In the genomic region with DNA sequence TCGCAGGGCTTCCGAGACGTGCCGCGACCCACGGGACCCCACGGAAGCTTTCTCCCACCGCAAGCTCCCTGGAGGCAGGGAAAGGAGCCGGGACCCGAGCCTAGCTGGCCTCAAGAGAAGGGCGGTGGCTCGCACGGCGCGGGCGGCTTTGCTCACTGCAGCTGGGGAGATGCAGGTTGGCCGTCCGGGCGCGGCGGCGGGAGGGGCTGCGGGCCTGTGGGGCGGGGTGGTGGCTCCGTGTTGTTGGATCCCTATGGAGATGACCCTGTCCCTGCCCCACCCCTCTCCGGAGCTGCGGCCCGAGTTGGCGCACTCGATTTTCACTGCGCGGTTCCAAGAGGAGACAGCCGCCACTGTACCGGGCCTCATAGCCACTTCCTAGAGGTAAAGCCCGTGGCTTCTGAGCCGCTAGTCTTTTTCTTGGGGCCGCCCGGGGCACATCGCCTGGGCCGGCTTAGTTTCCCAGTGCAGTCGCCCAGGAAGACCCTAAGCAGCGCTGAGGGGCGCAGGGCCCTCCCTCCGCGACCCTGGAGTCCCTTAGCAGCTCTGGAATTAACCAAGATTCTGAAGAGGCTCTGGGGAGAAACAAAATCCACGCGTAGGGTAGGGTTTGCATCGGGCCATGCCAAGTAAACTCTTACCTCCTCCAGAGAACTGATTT, we compare ENCODE assay signal across 11 cellular contexts. TPM values are rescaled to one million over a fixed set of nuclear protein-coding genes. Genes with fewer than 3 reads are reported as not detected.
DNase-seq lines count a peak whose midpoint lies in the region; ATAC-seq, FAIRE-seq and TF ChIP-seq lines count a peak whose summit lies in the region.
"Had no signal": no experiment of that assay in that cellular context is flagged by ENCODE, and none has a peak within 500 bp of the region (broad histone marks: within the 10 kb centered on the region; RNA-seq: fewer than 3 reads in every experiment).

Gene ECT2L (plus strand): TSS at position 279 of the 661 bp plus-strand sequence. CDS start 17,188 bp downstream, outside the sequence.

- no peaks in the 10 kb centered on the region for H3K36me3 ChIP-seq in HUES48 (ENCODE audit: control insufficient read depth, insufficient read depth, low read length)
- H3K36me3 ChIP-seq in kidney (ENCODE audit: control insufficient read depth in 1 of 2, insufficient read depth in 2 of 2, low read length in 2 of 2): peaks cover 0 to 3% of the 10 kb centered on the region in 2 donors
- H3K36me3 ChIP-seq: SJCRH30 had no signal

- ATAC-seq in stimulated activated effector memory CD8-positive, alpha-beta T cell treated with anti-CD3 and anti-CD28 coated beads, Interleukin-12 subunit alpha, Interleukin-12 subunit beta, amount 100 ng/mL, for 72 hours: peak; percentile 70
- ATAC-seq in HG02970 (IDR thresholded peaks at IDR 0.05; ENCODE audit: low FRiP score, unreplicated experiment): no peak

- no peaks in the 10 kb centered on the region for H3K9me3 Mint-ChIP-seq in stimulated activated effector memory CD8-positive, alpha-beta T cell treated with anti-CD3 and anti-CD28 coated beads, Interleukin-12 subunit alpha, Interleukin-12 subunit beta, amount 100 ng/mL, for 72 hours
- H3K9me3 Mint-ChIP-seq: stimulated activated naive CD8-positive, alpha-beta T cell treated with anti-CD3 and anti-CD28 coated beads, Interleukin-15, Interleukin-2, amounts not matched to agents 100 ng/mL and 50 ng/mL, for 24 hours had no signal

- FAIRE-seq in kidney (lab: Jason Lieb, UNC): no peak
- FAIRE-seq: colon had no signal

- no peak within 1 kb of the TSS for H3K27ac Mint-ChIP-seq in stimulated activated effector memory CD8-positive, alpha-beta T cell treated with anti-CD3 and anti-CD28 coated beads, Interleukin-12 subunit alpha, Interleukin-12 subunit beta, amount 100 ng/mL, for 72 hours
- H3K27ac Mint-ChIP-seq: stimulated activated naive CD8-positive, alpha-beta T cell treated with anti-CD3 and anti-CD28 coated beads, Interleukin-15, Interleukin-2, amounts not matched to agents 100 ng/mL and 50 ng/mL, for 24 hours had no signal

- in situ Hi-C loops in KBM-7 (cut with MboI; ENCODE audit: low pct_unique_long_range_greater_than_20kb, low sequenced_read_pairs): no loop called here

- H3K4me3 ChIP-seq in HUES48 (ENCODE audit: low read depth, low read length): peak within 1 kb of the TSS; percentile 61
- peak within 1 kb of the TSS; percentile 56 for H3K4me3 ChIP-seq in choroid plexus epithelial cell (ENCODE audit: low read depth, low read length)
- peak within 1 kb of the TSS in 1 of 2 donors; percentile 38 for H3K4me3 ChIP-seq in kidney (ENCODE audit: low read length in 2 of 2)
- H3K4me3 ChIP-seq: SJCRH30 had no signal

- DNase-seq in choroid plexus epithelial cell (ENCODE audit: low read depth) (peak; percentile 64), kidney (peak; percentile 91), KBM-7 (no peak), NCI-H1092 (lab: John Stamatoyannopoulos, UW) (no peak)
- no peak for DNase-seq in stimulated activated effector memory CD8-positive, alpha-beta T cell treated with anti-CD3 and anti-CD28 coated beads, Interleukin-12 subunit alpha, Interleukin-12 subunit beta, amount 100 ng/mL, for 72 hours (ENCODE audit: low spot score in 2 of 2)
- DNase-seq in NK-92 treated with Interleukin-12 subunit alpha and Interleukin-12 subunit beta, amount 100 ng/mL, for 24 hours (lab: John Stamatoyannopoulos, UW): no peak
- DNase-seq: SJCRH30 had no signal

- no peak for TF ChIP-seq CTCF in choroid plexus epithelial cell (conservative IDR thresholded peaks at IDR 0.05; ENCODE audit: low read depth, low read length)
- no peak for TF ChIP-seq CTCF in kidney (IDR thresholded peaks at IDR 0.05; ENCODE audit: borderline replicate concordance, extremely low read depth, insufficient read depth)

- H3K4me3 Mint-ChIP-seq in stimulated activated effector memory CD8-positive, alpha-beta T cell treated with anti-CD3 and anti-CD28 coated beads, Interleukin-12 subunit alpha, Interleukin-12 subunit beta, amount 100 ng/mL, for 72 hours: peak within 1 kb of the TSS; percentile 34
- H3K4me3 Mint-ChIP-seq: stimulated activated naive CD8-positive, alpha-beta T cell treated with anti-CD3 and anti-CD28 coated beads, Interleukin-15, Interleukin-2, amounts not matched to agents 100 ng/mL and 50 ng/mL, for 24 hours had no signal

- H3K9me3 ChIP-seq in HUES48 (ENCODE audit: control insufficient read depth, insufficient read depth, low read length): no peaks in the 10 kb centered on the region
- no peaks in the 10 kb centered on the region for H3K9me3 ChIP-seq in kidney (ENCODE audit: control insufficient read depth in 1 of 2, low read length in 2 of 2)
- H3K9me3 ChIP-seq: SJCRH30 had no signal

- no peaks in the 10 kb centered on the region for H3K4me1 Mint-ChIP-seq in stimulated activated effector memory CD8-positive, alpha-beta T cell treated with anti-CD3 and anti-CD28 coated beads, Interleukin-12 subunit alpha, Interleukin-12 subunit beta, amount 100 ng/mL, for 72 hours

- peaks cover 25% of the 10 kb centered on the region for H3K36me3 Mint-ChIP-seq in stimulated activated effector memory CD8-positive, alpha-beta T cell treated with anti-CD3 and anti-CD28 coated beads, Interleukin-12 subunit alpha, Interleukin-12 subunit beta, amount 100 ng/mL, for 72 hours

- H3K4me1 ChIP-seq in HUES48 (ENCODE audit: control insufficient read depth, insufficient read depth, low read length) (peaks cover 5% of the 10 kb centered on the region), kidney (ENCODE audit: control insufficient read depth in 1 of 2, insufficient read depth in 1 of 2, low read depth in 1 of 2, low read length in 2 of 2) (no peaks in the 10 kb centered on the region)
- H3K4me1 ChIP-seq: SJCRH30 had no signal

- no peak within 1 kb of the TSS for H3K27ac ChIP-seq in HUES48 (ENCODE audit: low read depth, low read length)
- no peak within 1 kb of the TSS for H3K27ac ChIP-seq in kidney (ENCODE audit: low read depth in 2 of 2, low read length in 2 of 2)
- H3K27ac ChIP-seq: SJCRH30 had no signal

- intact Hi-C loops in kidney (cut with DNase I): no loop called here

- H3K27me3 ChIP-seq in HUES48 (ENCODE audit: control insufficient read depth, insufficient read depth, low read length): peaks cover 10% of the 10 kb centered on the region
- H3K27me3 ChIP-seq: SJCRH30 had no signal

- H3K9ac ChIP-seq in HUES48 (ENCODE audit: low read depth, low read length): peak within 1 kb of the TSS; percentile 70
- H3K9ac ChIP-seq in kidney (ENCODE audit: low read length in 2 of 2): peak within 1 kb of the TSS; percentile 19 to 41

RNA-seq across cellular contexts. Expression of gene ECT2L, which starts in this region (rescaled TPM):
- total RNA-seq in kidney: 0.13 TPM
- not detected for polyA plus RNA-seq in kidney (ENCODE audit: insufficient read depth, low read depth, low replicate concordance)
- total RNA-seq: SJCRH30 had no signal

Comparison
In these comparisons a context has a peak if more than half of its experiments do, and no peak if none do; other contexts are left out.
1. Peak in DNase-seq and H3K9ac ChIP-seq in kidney; RNA of the gene not detected or under 1 TPM.